Comparison of ENCODE assay signal across 19 cellular contexts in genomic region chr6:35087361-35088280, GRCh38. TPM values are rescaled to one million over a fixed set of nuclear protein-coding genes. Genes with fewer than 3 reads are reported as not detected.
DNase-seq lines count a peak whose midpoint lies in the region; ATAC-seq, FAIRE-seq and TF ChIP-seq lines count a peak whose summit lies in the region.
"Had no signal": no experiment of that assay in that cellular context is flagged by ENCODE, and none has a peak within 500 bp of the region (broad histone marks: within the 10 kb centered on the region; RNA-seq: fewer than 3 reads in every experiment).

No MANE protein-coding gene starts in this region.

- H3K4me1 ChIP-seq in heart right ventricle (peaks cover 0 to 37% (median 17%) of the 10 kb centered on the region in 9 donors), sigmoid colon (peaks cover 0 to 77% (median 61%) of the 10 kb centered on the region in 4 donors), mesendoderm (ENCODE audit: control insufficient read depth, low read depth, low read length) (no peaks in the 10 kb centered on the region)
- H3K4me1 ChIP-seq: BE2C, pancreas had no signal

- intact Hi-C loops in heart right ventricle (cut with DNase I) (no loop called here), sigmoid colon (cut with DNase I) (no loop called here)

- H3K9me3 ChIP-seq in WERI-Rb-1 (ENCODE audit: severe bottlenecking) (no peaks in the 10 kb centered on the region), heart right ventricle (no peaks in the 10 kb centered on the region), sigmoid colon (no peaks in the 10 kb centered on the region)
- H3K9me3 ChIP-seq: BE2C, pancreas, SJCRH30 had no signal

- no peak for FAIRE-seq in D721Med (lab: Jason Lieb, UNC)
- FAIRE-seq: pancreas had no signal

- no peak overlapping the region for H3K23ac ChIP-seq in mesendoderm (ENCODE audit: low read length)

- no peak overlapping the region for H3K4me2 ChIP-seq in mesendoderm (ENCODE audit: low read length)

- H4K5ac ChIP-seq in mesendoderm (ENCODE audit: low read length), result no peak overlapping the region

- ATAC-seq in heart right ventricle, result peak; percentile 36 to 79 (median 62)
- ATAC-seq: activated naive CD8-positive, alpha-beta T cell treated with anti-CD3 and anti-CD28 coated beads, Interleukin-2, amount 50 U/mL, for 24 hours; activated T-cell treated with anti-CD3 and anti-CD28 coated beads, Interleukin-2, amount 50 U/mL, for 72 hours; stimulated activated naive CD8-positive, alpha-beta T cell treated with anti-CD3 and anti-CD28 coated beads, Interleukin-15, Interleukin-2, amounts not matched to agents 100 U/mL and 50 U/mL, for 24 hours had no signal

- H3K4me3 ChIP-seq in WERI-Rb-1 (ENCODE audit: low read depth, low read length) (no peak overlapping the region), heart right ventricle (no peak overlapping the region), sigmoid colon (no peak overlapping the region), mesendoderm (ENCODE audit: low read length) (no peak overlapping the region)
- H3K4me3 ChIP-seq: pancreas, SJCRH30 had no signal

- H3K79me2 ChIP-seq in mesendoderm (ENCODE audit: control insufficient read depth, insufficient read depth, low read length), result no peaks in the 10 kb centered on the region

- H3K36me3 ChIP-seq in WERI-Rb-1 (peaks cover 68% of the 10 kb centered on the region), heart right ventricle (peaks cover 6 to 94% (median 56%) of the 10 kb centered on the region in 9 donors), sigmoid colon (peaks cover 51 to 68% (median 65%) of the 10 kb centered on the region in 4 donors), mesendoderm (ENCODE audit: control insufficient read depth, insufficient read depth, low read length) (peaks cover 7% of the 10 kb centered on the region)
- H3K36me3 ChIP-seq: BE2C had no signal

- TF ChIP-seq POLR2A in sigmoid colon (IDR thresholded peaks at IDR 0.05), result no peak

- H2AK5ac ChIP-seq in mesendoderm (ENCODE audit: low read length), result no peak overlapping the region

- no peak overlapping the region for H3K4ac ChIP-seq in mesendoderm (ENCODE audit: low read depth, low read length)

- no peak overlapping the region for H2BK5ac ChIP-seq in mesendoderm (ENCODE audit: low read length)

- H3K56ac ChIP-seq in mesendoderm (ENCODE audit: low read length), result no peak overlapping the region

- no peaks in the 10 kb centered on the region for H3K79me1 ChIP-seq in mesendoderm (ENCODE audit: low read length)

- TF ChIP-seq CTCF in D721Med (IDR thresholded peaks at IDR 0.05; ENCODE audit: insufficient read depth, missing control alignments), result no peak
- TF ChIP-seq CTCF in WERI-Rb-1 (IDR thresholded peaks at IDR 0.05; ENCODE audit: low read depth, low read length), result no peak
- TF ChIP-seq CTCF in heart right ventricle (IDR thresholded peaks at IDR 0.05), result no peak
- TF ChIP-seq CTCF in sigmoid colon (IDR thresholded peaks at IDR 0.05), result no peak

- DNase-seq in D721Med (ENCODE audit: insufficient read length, low spot score) (peak; percentile 5), WERI-Rb-1 (peak; percentile 7), heart right ventricle (peak in 1 of 2 donors; percentile 44), sigmoid colon (peak; percentile 67), NCI-H526 treated with DMSO at 0.1 percent for 48 hours (lab: John Stamatoyannopoulos, UW) (no peak), mesendoderm (no peak), foreskin melanocyte (no peak)
- DNase-seq: activated CD4-positive, alpha-beta T cell treated with anti-CD3 and anti-CD28 coated beads, Interleukin-2, amount 10 ng/mL, durations not matched to agents 7 days and 5 days; activated naive CD8-positive, alpha-beta T cell treated with anti-CD3 and anti-CD28 coated beads, Interleukin-2, amount 50 U/mL, for 24 hours; activated T-cell treated with anti-CD3 and anti-CD28 coated beads, Interleukin-2, amount 50 U/mL, for 72 hours; BE2C; Kasumi-1; NCI-H1417; NCI-H345; SJCRH30; stimulated activated naive CD8-positive, alpha-beta T cell treated with anti-CD3 and anti-CD28 coated beads, Interleukin-15, Interleukin-2, amounts not matched to agents 100 U/mL and 50 U/mL, for 24 hours; T-helper 9 cell had no signal

- H3K9ac ChIP-seq in mesendoderm (ENCODE audit: low read length), result no peak overlapping the region

- TF ChIP-seq EP300 in sigmoid colon (IDR thresholded peaks at IDR 0.05), result no peak

- H3K27me3 ChIP-seq in WERI-Rb-1 (ENCODE audit: insufficient read depth, low read depth, severe bottlenecking), result no peaks in the 10 kb centered on the region
- H3K27me3 ChIP-seq in heart right ventricle, result no peaks in the 10 kb centered on the region
- H3K27me3 ChIP-seq in sigmoid colon, result no peaks in the 10 kb centered on the region
- no peaks in the 10 kb centered on the region for H3K27me3 ChIP-seq in mesendoderm (ENCODE audit: insufficient read depth, low read length, poor library complexity)
- H3K27me3 ChIP-seq: BE2C, pancreas, SJCRH30 had no signal

- H3K27ac ChIP-seq in WERI-Rb-1, result no peak overlapping the region
- H3K27ac ChIP-seq in heart right ventricle, result peak overlapping the region in 6 of 10 donors; percentile 2 to 58 (median 44)
- peak overlapping the region; percentile 67 to 82 (median 78) for H3K27ac ChIP-seq in sigmoid colon
- no peak overlapping the region for H3K27ac ChIP-seq in mesendoderm (ENCODE audit: low read depth, low read length)
- H3K27ac ChIP-seq: pancreas, SJCRH30 had no signal

- no peak overlapping the region for H4K8ac ChIP-seq in mesendoderm (ENCODE audit: low read depth, low read length)

- WGBS in heart right ventricle, 2 donors, result 81 to 82% methylated on average over 22 of the region's 22 CpGs
- WGBS in sigmoid colon, 2 donors, result 91 to 94% methylated on average over 22 of the region's 22 CpGs
- WGBS in mesendoderm (ENCODE audit: extremely low coverage, insufficient coverage, low lambda C conversion rate), result no CpG with 5 or more reads among the region's 22 CpGs

- no peak overlapping the region for H3K18ac ChIP-seq in mesendoderm (ENCODE audit: low read length)

- no peak overlapping the region for H2BK120ac ChIP-seq in mesendoderm (ENCODE audit: low read depth, low read length)

- no peak overlapping the region for H2BK15ac ChIP-seq in mesendoderm (replicated peaks; ENCODE audit: low read depth)

RNA-seq across cellular contexts. Expression of gene TCP11, which starts 53.5 kb away (rescaled TPM):
- total RNA-seq in heart right ventricle, result not detected
- under 1 TPM in 1 of 2 donors, not detected in 1; 0.03 TPM for polyA plus RNA-seq in heart right ventricle
- under 1 TPM in 1 of 4 donors, not detected in 3; 0.66 TPM for total RNA-seq in sigmoid colon
- not detected for polyA plus RNA-seq in sigmoid colon
- polyA plus RNA-seq in mesendoderm (2013, experiment 1 of 2), result 0.08 TPM
- polyA plus RNA-seq in mesendoderm (2013, experiment 2 of 2), result 0.06 TPM
- total RNA-seq: activated CD4-positive, alpha-beta T cell treated with anti-CD3 and anti-CD28 coated beads, Interleukin-2, amount 10 ng/mL, durations not matched to agents 7 days and 5 days; activated T-cell treated with anti-CD3 and anti-CD28 coated beads, Interleukin-2, amount 50 U/mL, for 72 hours; kidney epithelial cell; SJCRH30 had no signal

Comparison
In these comparisons a context has a peak if more than half of its experiments do, and no peak if none do; other contexts are left out.
1. DNase-seq: peak in D721Med (single experiment), WERI-Rb-1 (single experiment) and sigmoid colon (single experiment); none in NCI-H526 treated with DMSO at 0.1 percent for 48 hours (single experiment), mesendoderm (single experiment) and foreskin melanocyte (single experiment).
2. H3K27ac ChIP-seq: peak in heart right ventricle (6 of 10) and sigmoid colon (4 of 4); none in WERI-Rb-1 (single experiment) and mesendoderm (single experiment).